8 cellular contexts compared by ENCODE assay signal in the genomic region with DNA sequence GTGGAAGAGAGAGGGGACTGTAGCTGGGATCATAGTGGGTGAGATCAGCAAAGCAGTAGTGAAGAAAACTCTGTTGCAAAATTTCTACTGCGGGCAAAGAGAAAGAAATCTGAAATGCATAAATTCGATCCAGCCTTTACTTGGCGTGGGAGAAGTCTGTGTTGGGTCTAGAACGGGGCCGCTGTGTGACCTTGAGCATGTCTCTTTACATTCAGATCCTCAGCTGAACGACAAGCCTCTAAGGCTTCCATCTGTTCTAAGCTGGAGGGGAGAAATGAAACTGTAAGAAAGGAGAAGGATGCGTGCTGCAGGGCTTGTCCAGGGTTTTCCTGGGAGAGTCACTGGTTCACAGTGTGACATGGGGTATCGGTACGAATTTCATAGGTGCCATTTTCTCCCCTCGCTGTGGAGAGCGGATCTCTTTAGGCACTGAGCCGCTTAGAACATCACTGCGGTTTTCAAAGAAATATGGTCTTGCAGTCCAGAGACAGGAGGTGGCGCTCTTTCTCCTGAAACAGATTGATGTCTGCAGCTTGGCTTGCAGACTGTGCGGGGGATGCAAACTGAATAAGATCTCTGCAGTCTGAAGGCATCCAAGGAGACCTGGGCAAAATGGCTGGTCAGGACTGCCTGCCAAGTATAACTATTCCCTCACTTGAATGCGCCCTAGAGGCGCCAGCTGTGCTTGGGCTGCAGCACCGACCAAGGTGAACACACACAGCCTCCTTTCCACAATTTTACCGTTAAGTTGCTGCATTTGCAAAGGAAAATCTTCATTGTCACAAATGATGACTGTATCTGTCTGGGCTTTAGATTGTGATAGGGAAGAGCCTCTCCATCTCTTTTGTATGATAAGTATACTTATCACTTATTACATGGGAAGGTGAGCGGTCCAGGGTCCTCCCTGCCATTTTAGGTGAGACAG.
A peak's percentile ranks its signal among the peaks of the same experiment; 100 is the strongest.
DNase-seq lines count a peak whose midpoint lies in the region; ATAC-seq and TF ChIP-seq lines count a peak whose summit lies in the region.

No MANE protein-coding gene starts in this region.

- peak; percentile 58 for ATAC-seq in GM18873 (IDR thresholded peaks at IDR 0.05; ENCODE audit: low FRiP score, unreplicated experiment)
- ATAC-seq in HG03469 (IDR thresholded peaks at IDR 0.05; ENCODE audit: unreplicated experiment) = peak; percentile 70

- TF ChIP-seq CTCF in AG09319 (IDR thresholded peaks at IDR 0.05; ENCODE audit: low read depth, low read length) = peak; percentile 88

- DNase-seq in AG09319 (ENCODE audit: extremely low read depth, low read depth) (peak; percentile 79), NCI-H748 (lab: John Stamatoyannopoulos, UW; ENCODE audit: unreplicated experiment) (peak; percentile 86), dermis microvascular lymphatic vessel endothelial cell (ENCODE audit: low read depth in 2 of 2) (peak; percentile 59 to 64), medulla oblongata (ENCODE audit: extremely low spot score) (peak; percentile 86)
- DNase-seq in activated CD4-positive, alpha-beta T cell treated with anti-CD3 and anti-CD28 coated beads, Interleukin-2, amount 50 U/mL, for 4 hours = peak; percentile 71 to 73
- peak; percentile 71 for DNase-seq in stimulated activated CD8-positive, alpha-beta memory T cell treated with anti-CD3 and anti-CD28 coated beads, Interleukin-15, amount 100 ng/mL, for 1 hour (ENCODE audit: low read depth)

Comparison
In these comparisons a context has a peak if more than half of its experiments do, and no peak if none do; other contexts are left out.
1. Peak in every context shown above with its lines: DNase-seq and ATAC-seq.